Comparison of ENCODE assay signal across 25 cellular contexts in the genomic region with DNA sequence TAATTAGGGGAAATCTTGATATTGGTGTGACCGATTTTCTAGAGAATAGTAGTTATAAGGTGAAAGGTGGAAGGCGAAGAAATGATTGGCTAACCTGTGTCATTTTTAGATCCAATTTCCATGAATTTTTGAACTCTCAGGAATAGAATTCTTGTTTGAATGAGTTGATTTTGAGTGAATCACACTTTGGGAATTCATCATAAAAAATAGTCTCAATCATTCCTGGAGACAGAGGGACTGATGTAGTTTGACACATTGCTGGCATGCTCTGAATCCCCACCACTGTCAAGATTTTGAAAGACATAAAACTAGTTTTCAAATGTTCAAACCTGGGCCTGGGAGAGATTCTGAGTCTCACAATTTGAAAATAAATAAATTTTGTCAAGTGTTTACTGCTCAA.
"Had no signal": no experiment of that assay in that cellular context is flagged by ENCODE, and none has a peak within 500 bp of the region (broad histone marks: within the 10 kb centered on the region; RNA-seq: fewer than 3 reads in every experiment).

No MANE protein-coding gene starts in this region.

- H3K27ac ChIP-seq: ascending aorta, breast epithelium, cardiac muscle cell, coronary artery, dorsolateral prefrontal cortex, heart left ventricle had no signal

- H3K9me3 ChIP-seq: ascending aorta, breast epithelium, heart left ventricle had no signal

- H3K27me3 ChIP-seq: ascending aorta, breast epithelium, cardiac muscle cell, heart left ventricle had no signal

- DNase-seq: activated CD4-positive, alpha-beta memory T cell treated with anti-CD3 and anti-CD28 coated beads, Interleukin-2, amount 10 ng/mL, durations not matched to agents 7 days and 5 days; activated CD4-positive, alpha-beta T cell treated with anti-CD3 and anti-CD28 coated beads for 36 hours; activated CD4-positive, alpha-beta T cell treated with anti-CD3 and anti-CD28 coated beads, Interleukin-2, amount 10 ng/mL, durations not matched to agents 24 days and 14 days; activated CD4-positive, alpha-beta T cell treated with anti-CD3 and anti-CD28 coated beads, Interleukin-2, amount 50 U/mL, for 4 hours; activated CD4-positive, CD25-positive, alpha-beta regulatory T cell; activated CD4-positive, CD25-positive, alpha-beta regulatory T cell treated with anti-CD3 and anti-CD28 coated beads, Interleukin-2, amount 50 U/mL, for 72 hours; activated CD8-positive, alpha-beta memory T cell treated with anti-CD3 and anti-CD28 coated beads, Interleukin-2, amount 50 U/mL, for 48 hours; activated gamma-delta T cell; activated naive CD4-positive, alpha-beta T cell; activated naive CD4-positive, alpha-beta T cell treated with anti-CD3 and anti-CD28 coated beads, Interleukin-2, amount 10 ng/mL, durations not matched to agents 7 days and 5 days; activated naive CD8-positive, alpha-beta T cell treated with anti-CD3 and anti-CD28 coated beads, Interleukin-2, amount 10 ng/mL, durations not matched to agents 7 days and 5 days; activated T-cell treated with anti-CD3 and anti-CD28 coated beads for 4 hours; activated T-cell treated with anti-CD3 and anti-CD28 coated beads, Interleukin-2, amount 50 U/mL, for 24 hours; activated T-cell treated with anti-CD3 and anti-CD28 coated beads, Interleukin-2, amount 50 U/mL, for 72 hours; central memory CD4-positive, alpha-beta T cell; cerebellar nuclear complex; dorsolateral prefrontal cortex; effector memory CD4-positive, alpha-beta T cell; endodermal cell; heart left ventricle; T-helper 2 cell had no signal

- H3K36me3 ChIP-seq: ascending aorta, breast epithelium, cardiac muscle cell, heart left ventricle had no signal

- H3K4me3 ChIP-seq: ascending aorta, breast epithelium, cardiac muscle cell, coronary artery, dorsolateral prefrontal cortex, heart left ventricle had no signal
